Comparison of ENCODE assay signal across 16 cellular contexts in genomic region chr1:199546323-199546722, GRCh38.
DNase-seq lines count a peak whose midpoint lies in the region; ATAC-seq and TF ChIP-seq lines count a peak whose summit lies in the region.
"Had no signal": no experiment of that assay in that cellular context is flagged by ENCODE, and none has a peak within 500 bp of the region (broad histone marks: within the 10 kb centered on the region; RNA-seq: fewer than 3 reads in every experiment).

No MANE protein-coding gene starts in this region.

- H3K27me3 ChIP-seq in kidney epithelial cell (ENCODE audit: control insufficient read depth, insufficient read depth, low read length) (no peaks in the 10 kb centered on the region), lower lobe of right lung (ENCODE audit: low read depth) (no peaks in the 10 kb centered on the region)
- H3K27me3 ChIP-seq: right atrium auricular region, testis had no signal

- DNase-seq in HFFc6 (peak; percentile 51), LHCN-M2 (ENCODE audit: low read depth) (peak; percentile 25), kidney epithelial cell (ENCODE audit: low read depth) (peak; percentile 52), lower lobe of right lung (no peak), sciatic nerve (ENCODE audit: low spot score) (no peak), MCF 10A (ENCODE audit: unreplicated experiment) (no peak)
- DNase-seq: activated naive CD8-positive, alpha-beta T cell treated with anti-CD3 and anti-CD28 coated beads, Interleukin-2, amount 10 ng/mL, durations not matched to agents 7 days and 5 days; immature natural killer cell; naive thymus-derived CD4-positive, alpha-beta T cell; NCI-H2227 treated with DMSO at 0.1 percent for 48 hours; T1000; testis had no signal

- H3K27me3 Mint-ChIP-seq in HFFc6 (ENCODE audit: insufficient read depth) (0 out of 2 replicates have a peak, but pooled peaks cover 2% of the 10 kb centered on the region), MCF 10A (ENCODE audit: insufficient read depth, unreplicated experiment) (no peaks in the 10 kb centered on the region)
- H3K27me3 Mint-ChIP-seq: activated naive CD8-positive, alpha-beta T cell treated with anti-CD3 and anti-CD28 coated beads, Interleukin-2, amount 10 ng/mL, durations not matched to agents 7 days and 5 days; dendritic cell treated with granulocyte-macrophage colony-stimulating factor and Interleukin-4, amounts not matched to agents 40 ng/mL and 50 ng/mL, for 4 days; naive thymus-derived CD4-positive, alpha-beta T cell had no signal

- H3K36me3 ChIP-seq in kidney epithelial cell (ENCODE audit: control insufficient read depth, insufficient read depth, low read length): no peaks in the 10 kb centered on the region
- H3K36me3 ChIP-seq in lower lobe of right lung: no peaks in the 10 kb centered on the region
- H3K36me3 ChIP-seq: right atrium auricular region had no signal

- CTCF ChIA-PET in MCF 10A (lab: Yijun Ruan, JAX): interaction anchor here (0.5 to 1.2 kb wide), 3 partner anchors 556 to 1477 kb away, joined by 3 to 5 read pairs (median 3); no protein-coding TSS in a partner anchor

- H3K36me3 Mint-ChIP-seq in HFFc6 (ENCODE audit: low read depth) (no peaks in the 10 kb centered on the region), MCF 10A (ENCODE audit: insufficient read depth, unreplicated experiment) (no peaks in the 10 kb centered on the region)
- H3K36me3 Mint-ChIP-seq: activated naive CD8-positive, alpha-beta T cell treated with anti-CD3 and anti-CD28 coated beads, Interleukin-2, amount 10 ng/mL, durations not matched to agents 7 days and 5 days; immature natural killer cell had no signal

- no TSS peak for BruUV-seq in MCF 10A (replicated peaks; lab: Mats Ljungman, UMichigan)

- H3K9me3 Mint-ChIP-seq in HFFc6 (no peaks in the 10 kb centered on the region), MCF 10A (ENCODE audit: unreplicated experiment) (peaks cover 7% of the 10 kb centered on the region)
- H3K9me3 Mint-ChIP-seq: activated naive CD8-positive, alpha-beta T cell treated with anti-CD3 and anti-CD28 coated beads, Interleukin-2, amount 10 ng/mL, durations not matched to agents 7 days and 5 days; dendritic cell treated with granulocyte-macrophage colony-stimulating factor and Interleukin-4, amounts not matched to agents 40 ng/mL and 50 ng/mL, for 4 days; immature natural killer cell; naive thymus-derived CD4-positive, alpha-beta T cell had no signal

- no peaks in the 10 kb centered on the region for H3K4me1 ChIP-seq in lower lobe of right lung
- H3K4me1 ChIP-seq: right atrium auricular region, testis had no signal

- peaks cover 13% of the 10 kb centered on the region for H3K4me1 Mint-ChIP-seq in HFFc6 (ENCODE audit: low read depth)
- H3K4me1 Mint-ChIP-seq in MCF 10A (ENCODE audit: insufficient read depth, unreplicated experiment): no peaks in the 10 kb centered on the region
- H3K4me1 Mint-ChIP-seq: activated naive CD8-positive, alpha-beta T cell treated with anti-CD3 and anti-CD28 coated beads, Interleukin-2, amount 10 ng/mL, durations not matched to agents 7 days and 5 days; immature natural killer cell; naive thymus-derived CD4-positive, alpha-beta T cell had no signal

- no peaks in the 10 kb centered on the region for H3K9me3 ChIP-seq in lower lobe of right lung
- H3K9me3 ChIP-seq: right atrium auricular region, testis had no signal

- TF ChIP-seq CTCF in HFFc6 (IDR thresholded peaks at IDR 0.05) (no peak), kidney epithelial cell (IDR thresholded peaks at IDR 0.05; ENCODE audit: insufficient read depth, low read length, poor library complexity, severe bottlenecking) (no peak), lower lobe of right lung (IDR thresholded peaks at IDR 0.05) (no peak), MCF 10A (IDR thresholded peaks at IDR 0.05; ENCODE audit: unreplicated experiment) (no peak)

- H3K27ac ChIP-seq in lower lobe of right lung: no peak overlapping the region
- H3K27ac ChIP-seq: right atrium auricular region, testis had no signal

- H3K4me3 Mint-ChIP-seq in HFFc6: no peak overlapping the region; the same call in 1 of the 2 replicates
- H3K4me3 Mint-ChIP-seq in MCF 10A (ENCODE audit: unreplicated experiment): no peak overlapping the region
- H3K4me3 Mint-ChIP-seq: activated naive CD8-positive, alpha-beta T cell treated with anti-CD3 and anti-CD28 coated beads, Interleukin-2, amount 10 ng/mL, durations not matched to agents 7 days and 5 days; dendritic cell treated with granulocyte-macrophage colony-stimulating factor and Interleukin-4, amounts not matched to agents 40 ng/mL and 50 ng/mL, for 4 days; immature natural killer cell; naive thymus-derived CD4-positive, alpha-beta T cell had no signal

- ATAC-seq in GM18907 (IDR thresholded peaks at IDR 0.05; ENCODE audit: unreplicated experiment) (peak; percentile 68), GM18517 (IDR thresholded peaks at IDR 0.05; ENCODE audit: unreplicated experiment) (no peak), lower lobe of right lung (no peak), sciatic nerve (no peak)
- ATAC-seq: naive thymus-derived CD4-positive, alpha-beta T cell had no signal

- H3K27ac Mint-ChIP-seq in HFFc6 (no peak overlapping the region), MCF 10A (ENCODE audit: low read depth, unreplicated experiment) (no peak overlapping the region)
- H3K27ac Mint-ChIP-seq: activated naive CD8-positive, alpha-beta T cell treated with anti-CD3 and anti-CD28 coated beads, Interleukin-2, amount 10 ng/mL, durations not matched to agents 7 days and 5 days; dendritic cell treated with granulocyte-macrophage colony-stimulating factor and Interleukin-4, amounts not matched to agents 40 ng/mL and 50 ng/mL, for 4 days; immature natural killer cell; naive thymus-derived CD4-positive, alpha-beta T cell had no signal

- H3K4me3 ChIP-seq in kidney epithelial cell (ENCODE audit: low read depth, low read length) (no peak overlapping the region), lower lobe of right lung (no peak overlapping the region)
- H3K4me3 ChIP-seq: right atrium auricular region, testis had no signal

- intact Hi-C loops in lower lobe of right lung (cut with DNase I): no loop called here
- intact Hi-C loops in sciatic nerve (cut with DNase I): no loop called here
- intact Hi-C loops in MCF 10A (cut with micrococcal nuclease): no loop called here

- POLR2A ChIA-PET in MCF 10A (lab: Yijun Ruan, JAX): no interaction called here

Comparison
In these comparisons a context has a peak if more than half of its experiments do, and no peak if none do; other contexts are left out.
1. DNase-seq: peak in HFFc6 (single experiment), LHCN-M2 (single experiment) and kidney epithelial cell (single experiment); none in lower lobe of right lung (single experiment), sciatic nerve (single experiment) and MCF 10A (single experiment).